ENCODE assay signal across 9 cellular contexts in the genomic region with DNA sequence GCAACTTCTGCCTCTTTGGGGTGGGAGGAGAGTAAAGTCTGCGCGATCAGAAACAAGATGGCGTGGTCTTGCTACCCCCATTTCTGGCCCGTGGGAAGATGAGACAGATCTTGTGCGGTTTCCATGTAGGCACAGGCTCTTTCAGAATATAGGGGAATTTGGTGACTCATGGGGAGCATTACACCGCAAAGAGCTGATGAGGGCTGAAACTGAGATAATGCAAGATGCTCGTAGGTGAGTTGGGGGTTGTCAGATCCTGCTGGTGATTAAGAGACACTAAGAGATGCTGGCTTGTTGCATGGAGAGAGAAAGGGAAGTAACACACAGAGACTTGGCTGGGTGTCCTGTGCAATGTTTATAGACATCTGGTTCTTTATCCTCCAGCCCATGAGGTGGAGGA. TPM values are rescaled to one million over a fixed set of nuclear protein-coding genes. Genes with fewer than 3 reads are reported as not detected.
DNase-seq lines count a peak whose midpoint lies in the region; ATAC-seq and TF ChIP-seq lines count a peak whose summit lies in the region.
"Had no signal": no experiment of that assay in that cellular context is flagged by ENCODE, and none has a peak within 500 bp of the region (broad histone marks: within the 10 kb centered on the region; RNA-seq: fewer than 3 reads in every experiment).

No MANE protein-coding gene starts in this region.

- H3K4me1 ChIP-seq in IMR-90 (ENCODE audit: control insufficient read depth, insufficient read depth, low read length): peaks cover 27% of the 10 kb centered on the region
- peaks cover 44% of the 10 kb centered on the region for H3K4me1 ChIP-seq in body of pancreas
- H3K4me1 ChIP-seq: colonic mucosa had no signal

- H3K9me1 ChIP-seq in IMR-90 (ENCODE audit: insufficient read depth, low read length): peaks cover 26% of the 10 kb centered on the region

- no peak overlapping the region for H3K27ac ChIP-seq in IMR-90 (ENCODE audit: insufficient read depth, low read length)
- no peak overlapping the region for H3K27ac ChIP-seq in coronary artery
- no peak overlapping the region for H3K27ac ChIP-seq in body of pancreas
- H3K27ac ChIP-seq: colonic mucosa had no signal

- H3K36me3 Mint-ChIP-seq in stimulated activated effector memory CD8-positive, alpha-beta T cell treated with anti-CD3 and anti-CD28 coated beads, Interleukin-12 subunit alpha, Interleukin-12 subunit beta, amount 100 ng/mL, for 72 hours: no peaks in the 10 kb centered on the region

- H3K27ac Mint-ChIP-seq in stimulated activated effector memory CD8-positive, alpha-beta T cell treated with anti-CD3 and anti-CD28 coated beads, Interleukin-12 subunit alpha, Interleukin-12 subunit beta, amount 100 ng/mL, for 72 hours: no peak overlapping the region

- no peak overlapping the region for H3K56ac ChIP-seq in IMR-90 (ENCODE audit: extremely low read depth, insufficient read depth, low read length)

- no peak overlapping the region; a peak in 1 of 4 replicates for H4K8ac ChIP-seq in IMR-90 (ENCODE audit: low read depth in 2 of 2, low read length in 2 of 2)

- TF ChIP-seq RAD21 in IMR-90 (IDR thresholded peaks at IDR 0.05; ENCODE audit: low read length): no peak

- H2AK5ac ChIP-seq in IMR-90 (ENCODE audit: low read depth, low read length): peak overlapping the region; percentile 9; the same call in 1 of the 2 replicates

- H2BK20ac ChIP-seq in IMR-90 (ENCODE audit: low read depth, low read length): no peak overlapping the region

- CTCF ChIA-PET in IMR-90 (lab: Yijun Ruan, JAX): interaction anchor here (1.3 kb wide), 1 partner anchor 10 kb away, joined by 3 read pairs; no protein-coding TSS in a partner anchor

- H3K23ac ChIP-seq in IMR-90 (ENCODE audit: low read depth, low read length): peak overlapping the region; percentile 19; the same call in 1 of the 2 replicates

- no peak overlapping the region for H3K18ac ChIP-seq in IMR-90 (ENCODE audit: low read depth, low read length)

- TF ChIP-seq POLR2A in IMR-90 (IDR thresholded peaks at IDR 0.05; ENCODE audit: low read depth, low read length) (no peak), body of pancreas (IDR thresholded peaks at IDR 0.05) (no peak)

- no peak for ATAC-seq in IMR-90 (ENCODE audit: low read depth)
- peak; percentile 71 for ATAC-seq in stimulated activated effector memory CD8-positive, alpha-beta T cell treated with anti-CD3 and anti-CD28 coated beads, Interleukin-12 subunit alpha, Interleukin-12 subunit beta, amount 100 ng/mL, for 72 hours
- no peak for ATAC-seq in HG02588 (IDR thresholded peaks at IDR 0.05; ENCODE audit: unreplicated experiment)
- ATAC-seq in body of pancreas: no peak

- peak; percentile 49 for DNase-seq in activated naive CD4-positive, alpha-beta T cell treated with Interleukin-2 at 50 U/mL for 16 hours
- DNase-seq in activated naive CD4-positive, alpha-beta T cell treated with anti-CD3 and anti-CD28 coated beads, Interleukin-2, amount 50 U/mL, for 16 hours: no peak
- DNase-seq in IMR-90 (peak; percentile 81), coronary artery (ENCODE audit: low spot score) (no peak), NCI-H187 treated with DMSO at 0.1 percent for 48 hours (lab: John Stamatoyannopoulos, UW) (no peak), body of pancreas (no peak)
- DNase-seq in stimulated activated effector memory CD8-positive, alpha-beta T cell treated with anti-CD3 and anti-CD28 coated beads, Interleukin-12 subunit alpha, Interleukin-12 subunit beta, amount 100 ng/mL, for 72 hours (ENCODE audit: low spot score in 2 of 2): peak in 1 of 2 donors; percentile 61
- DNase-seq: colonic mucosa had no signal

- H3K4me1 Mint-ChIP-seq in stimulated activated effector memory CD8-positive, alpha-beta T cell treated with anti-CD3 and anti-CD28 coated beads, Interleukin-12 subunit alpha, Interleukin-12 subunit beta, amount 100 ng/mL, for 72 hours: peaks cover 21% of the 10 kb centered on the region

- peak overlapping the region; percentile 95 for H3K4me2 ChIP-seq in IMR-90 (ENCODE audit: low read depth, low read length)

- no peak overlapping the region for H2AFZ ChIP-seq in IMR-90 (replicated peaks; ENCODE audit: low read length, poor library complexity)

- dilution Hi-C loops in IMR-90 (cut with HindIII; ENCODE audit: low sequenced_read_pairs, unreplicated experiment): no loop called here

- H3K9me3 Mint-ChIP-seq in stimulated activated effector memory CD8-positive, alpha-beta T cell treated with anti-CD3 and anti-CD28 coated beads, Interleukin-12 subunit alpha, Interleukin-12 subunit beta, amount 100 ng/mL, for 72 hours: peaks cover 16% of the 10 kb centered on the region

- peaks cover 25 to 61% of the 10 kb centered on the region in 2 experiments for H3K79me1 ChIP-seq in IMR-90 (ENCODE audit: low read depth in 1 of 2, low read length in 2 of 2)

- POLR2A ChIA-PET in IMR-90 (lab: Charles Lee; ENCODE audit: unreplicated experiment): no interaction called here

- WGBS in IMR-90 (ENCODE audit: extremely low coverage in 2 of 2, insufficient read length in 1 of 2), 2 experiments: 75% methylated on average over 4 of the region's 7 CpGs; no CpG with 5 or more reads in 1 of the 2 experiments
- WGBS in body of pancreas, 2 donors: 91 to 92% methylated on average over 7 of the region's 7 CpGs

- peak overlapping the region; percentile 90 for H3K4ac ChIP-seq in IMR-90 (ENCODE audit: low read depth, low read length)

- intact Hi-C loops in IMR-90 (cut with micrococcal nuclease): loop anchor here (2.0 kb wide), 1 partner anchor 78 kb away; no protein-coding TSS in a partner anchor
- intact Hi-C loops in body of pancreas (cut with DNase I): no loop called here

- H3K9me3 ChIP-seq in IMR-90 (ENCODE audit: control insufficient read depth, insufficient read depth, low read length) (peaks cover 3% of the 10 kb centered on the region; the same call in 1 of the 2 replicates), body of pancreas (no peaks in the 10 kb centered on the region)
- H3K9me3 ChIP-seq: colonic mucosa had no signal

- H3K27me3 ChIP-seq in IMR-90 (ENCODE audit: control insufficient read depth, insufficient read depth, low read length): no peaks in the 10 kb centered on the region
- no peaks in the 10 kb centered on the region for H3K27me3 ChIP-seq in body of pancreas
- H3K27me3 ChIP-seq: colonic mucosa had no signal

- peak overlapping the region; percentile 0 for H2AK9ac ChIP-seq in IMR-90 (replicated peaks; ENCODE audit: low read depth, low read length, poor library complexity)

- H2BK120ac ChIP-seq in IMR-90 (ENCODE audit: low read depth, low read length): no peak overlapping the region

- H4K20me1 ChIP-seq in IMR-90 (ENCODE audit: insufficient read depth, low read length): peaks cover 40% of the 10 kb centered on the region

- in situ Hi-C loops in IMR-90 (cut with MboI; ENCODE audit: low sequenced_read_pairs): no loop called here

- H3K4me3 Mint-ChIP-seq in stimulated activated effector memory CD8-positive, alpha-beta T cell treated with anti-CD3 and anti-CD28 coated beads, Interleukin-12 subunit alpha, Interleukin-12 subunit beta, amount 100 ng/mL, for 72 hours: peak overlapping the region; percentile 65

- H2BK15ac ChIP-seq in IMR-90 (ENCODE audit: low read depth, low read length): no peak overlapping the region

- H3K14ac ChIP-seq in IMR-90 (replicated peaks; ENCODE audit: low read depth, low read length): peak overlapping the region; percentile 85; the same call in 1 of the 2 replicates

- TF ChIP-seq CTCF in IMR-90 (conservative IDR thresholded peaks at IDR 0.05; ENCODE audit: low read depth, low read length) (no peak), coronary artery (IDR thresholded peaks at IDR 0.05) (no peak), body of pancreas (IDR thresholded peaks at IDR 0.05) (no peak)

- H3K9ac ChIP-seq in IMR-90 (ENCODE audit: low read depth, low read length): no peak overlapping the region

- H4K5ac ChIP-seq in IMR-90 (ENCODE audit: low read depth, low read length): no peak overlapping the region

- peak overlapping the region; percentile 83; the same call in 1 of the 2 replicates for H3K4me3 ChIP-seq in IMR-90 (ENCODE audit: insufficient read depth, low read depth, low read length)
- peak overlapping the region; percentile 86 for H3K4me3 ChIP-seq in coronary artery
- H3K4me3 ChIP-seq in body of pancreas: no peak overlapping the region

- H4K91ac ChIP-seq in IMR-90 (ENCODE audit: insufficient read depth, low read depth, low read length): no peak overlapping the region

- H2BK5ac ChIP-seq in IMR-90 (ENCODE audit: low read depth, low read length, poor library complexity, severe bottlenecking): peak overlapping the region; percentile 14

- H3K36me3 ChIP-seq in IMR-90 (ENCODE audit: control insufficient read depth, insufficient read depth, low read length): no peaks in the 10 kb centered on the region
- H3K36me3 ChIP-seq in body of pancreas (replicated peaks in 1 of 2; ENCODE audit: insufficient read depth in 1 of 2, low read depth in 2 of 2): no peaks in the 10 kb centered on the region
- H3K36me3 ChIP-seq: colonic mucosa had no signal

- no TSS peak for BruUV-seq in IMR-90 (replicated peaks; lab: Mats Ljungman, UMichigan)

TF ChIP-seq in IMR-90, 13 proteins besides CTCF, POLR2A, EP300 and RAD21 (continues in another document):
- TF ChIP-seq CEBPB (IDR thresholded peaks at IDR 0.05; ENCODE audit: low read depth, low read length): peak; percentile 30; the same call in 1 of the 2 replicates
- TF ChIP-seq MXI1 (IDR thresholded peaks at IDR 0.05; ENCODE audit: borderline replicate concordance, low read depth, low read length): no peak
- TF ChIP-seq BHLHE40 (IDR thresholded peaks at IDR 0.05; ENCODE audit: low read depth, low read length): peak; percentile 23; the same call in 1 of the 2 replicates
- peak; percentile 50; the same call in 1 of the 2 replicates for TF ChIP-seq FOS (IDR thresholded peaks at IDR 0.05; ENCODE audit: low read depth, low read length)
- TF ChIP-seq, protein P1, sequence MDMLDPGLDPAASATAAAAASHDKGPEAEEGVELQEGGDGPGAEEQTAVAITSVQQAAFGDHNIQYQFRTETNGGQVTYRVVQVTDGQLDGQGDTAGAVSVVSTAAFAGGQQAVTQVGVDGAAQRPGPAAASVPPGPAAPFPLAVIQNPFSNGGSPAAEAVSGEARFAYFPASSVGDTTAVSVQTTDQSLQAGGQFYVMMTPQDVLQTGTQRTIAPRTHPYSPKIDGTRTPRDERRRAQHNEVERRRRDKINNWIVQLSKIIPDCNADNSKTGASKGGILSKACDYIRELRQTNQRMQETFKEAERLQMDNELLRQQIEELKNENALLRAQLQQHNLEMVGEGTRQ (IDR thresholded peaks at IDR 0.05; ENCODE audit: low read depth, low read length): no peak
- no peak for TF ChIP-seq NFE2L2 (IDR thresholded peaks at IDR 0.05; ENCODE audit: low read depth, low read length)

RNA-seq across cellular contexts. Expression of a gene that starts 1.5 kb away (rescaled TPM):
- total RNA-seq in IMR-90 (2012; rRNA removed) (15.3 and 16.8 TPM in 2 replicates), body of pancreas (10 to 100 TPM; 18.4 to 30.0 TPM)
- 18.8 and 18.9 TPM in 2 replicates for polyA plus RNA-seq in IMR-90 (2012; rRNA removed)
- 9.8 and 15.9 TPM in 2 replicates for polyA plus RNA-seq in IMR-90 (2012; cell fraction: cytosol; rRNA removed)
- polyA plus RNA-seq in IMR-90 (2012; cell fraction: nucleus; rRNA removed; ENCODE audit: low replicate concordance): 29.5 and 41.2 TPM in 2 replicates

RNA-seq across cellular contexts. Expression of a gene that starts 4.2 kb away (rescaled TPM):
- 5.8 and 5.9 TPM in 2 replicates for total RNA-seq in IMR-90 (2012; rRNA removed)
- polyA plus RNA-seq in IMR-90 (2012; rRNA removed): 2.4 and 2.7 TPM in 2 replicates
- 1.5 and 1.9 TPM in 2 replicates for polyA plus RNA-seq in IMR-90 (2012; cell fraction: cytosol; rRNA removed)
- polyA plus RNA-seq in IMR-90 (2012; cell fraction: nucleus; rRNA removed; ENCODE audit: low replicate concordance): 6.1 and 7.2 TPM in 2 replicates
- total RNA-seq in body of pancreas: 10 to 100 TPM in 1 of 2 donors, 1 to 10 TPM in 1; 8.6 to 13.2 TPM

Comparison
In these comparisons a context has a peak if more than half of its experiments do, and no peak if none do; other contexts are left out.
1. DNase-seq: peak in activated naive CD4-positive, alpha-beta T cell treated with Interleukin-2 at 50 U/mL for 16 hours (single experiment) and IMR-90 (single experiment); none in activated naive CD4-positive, alpha-beta T cell treated with anti-CD3 and anti-CD28 coated beads, Interleukin-2, amount 50 U/mL, for 16 hours (single experiment), coronary artery (single experiment), NCI-H187 treated with DMSO at 0.1 percent for 48 hours (single experiment) and body of pancreas (0 of 4).
2. H3K4me3 ChIP-seq: peak in IMR-90 (single experiment) and coronary artery (single experiment); none in body of pancreas (0 of 2).